Comparison of ENCODE assay signal across 1 cellular context in the genomic region with DNA sequence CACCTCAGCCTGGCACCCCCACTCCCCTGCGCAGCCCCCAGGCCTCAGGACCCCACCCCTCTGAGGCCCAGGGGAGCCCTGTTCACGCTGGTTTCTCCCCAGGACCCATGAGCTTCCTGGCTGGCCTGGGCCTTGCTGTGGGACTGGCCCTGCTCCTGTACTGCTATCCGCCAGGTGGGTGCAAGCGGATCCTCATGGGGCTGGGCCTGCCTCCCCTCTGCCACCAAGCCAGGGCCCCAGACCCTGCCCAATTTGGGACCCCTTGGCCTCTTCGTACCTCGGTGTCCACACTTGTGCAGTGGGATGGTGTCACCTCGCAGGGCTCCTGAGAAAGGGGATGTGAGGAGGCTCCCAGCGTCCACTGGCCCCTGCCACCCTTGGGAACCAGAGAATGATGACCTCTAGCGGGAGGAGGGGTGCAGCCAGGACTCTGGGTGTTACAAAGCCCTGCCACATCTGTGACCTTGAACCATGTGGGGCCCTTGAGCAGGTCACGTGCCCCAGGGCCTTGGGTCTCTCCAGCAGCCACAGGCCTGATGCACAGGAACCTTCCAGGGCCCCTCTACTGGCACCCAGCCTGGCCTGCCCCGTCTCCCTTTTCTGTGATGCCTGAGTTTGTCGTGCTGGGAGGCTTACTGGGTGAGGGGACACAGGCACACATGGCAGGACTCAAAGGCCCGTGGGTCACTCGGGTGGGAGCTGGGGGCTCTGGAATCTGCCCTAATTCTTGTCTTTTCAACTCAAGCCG.
TF ChIP-seq lines count a peak whose summit lies in the region.

No MANE protein-coding gene starts in this region.

TF ChIP-seq in HepG2, 621 proteins besides CTCF, POLR2A, EP300 and RAD21 (continued from another document and continues in another):
- TF ChIP-seq SCMH1 (CRISPR knock-in tag; IDR thresholded peaks at IDR 0.05; ENCODE audit: borderline replicate concordance) (no peak), NFATC3 (CRISPR knock-in tag; IDR thresholded peaks at IDR 0.05) (0 out of 2 replicates have a peak, but pooled peaks have one; percentile 39), PPARG (CRISPR knock-in tag; conservative IDR thresholded peaks at IDR 0.05) (peak; percentile 64), ZNF430 (CRISPR knock-in tag; IDR thresholded peaks at IDR 0.05) (peak; percentile 60), SIN3A (IDR thresholded peaks at IDR 0.05; ENCODE audit: borderline replicate concordance, low read depth, low read length) (no peak), NPAS2 (CRISPR knock-in tag; IDR thresholded peaks at IDR 0.05; ENCODE audit: borderline replicate concordance) (no peak), ASH2L (IDR thresholded peaks at IDR 0.05; ENCODE audit: insufficient read length, low read depth, low read length) (no peak), PTBP1 (IDR thresholded peaks at IDR 0.05; ENCODE audit: low read depth, low read length, poor library complexity, severe bottlenecking) (no peak), SMC3 (IDR thresholded peaks at IDR 0.05; ENCODE audit: low read length) (no peak), ZNF337 (CRISPR knock-in tag; IDR thresholded peaks at IDR 0.05; ENCODE audit: borderline replicate concordance, low read depth) (peak; percentile 40; the same call in 1 of the 2 replicates), PITX1 (CRISPR knock-in tag; IDR thresholded peaks at IDR 0.05) (peak; percentile 92), RARG (CRISPR knock-in tag; IDR thresholded peaks at IDR 0.05; ENCODE audit: low read depth) (no peak), DNMT3B (CRISPR knock-in tag; conservative IDR thresholded peaks at IDR 0.05) (no peak), IKZF1 (IDR thresholded peaks at IDR 0.05) (no peak), GTF2F1 (IDR thresholded peaks at IDR 0.05; ENCODE audit: low read length) (peak; percentile 41; the same call in 1 of the 2 replicates), TOPORS (CRISPR knock-in tag; IDR thresholded peaks at IDR 0.05) (no peak; the same call in 1 of the 2 replicates), ZBTB8A (CRISPR knock-in tag; IDR thresholded peaks at IDR 0.05; ENCODE audit: borderline replicate concordance, low read depth) (no peak), ZBTB21 (CRISPR knock-in tag; IDR thresholded peaks at IDR 0.05) (0 out of 2 replicates have a peak, but pooled peaks have one; percentile 31), MYNN (CRISPR knock-in tag; IDR thresholded peaks at IDR 0.05; ENCODE audit: low read depth) (no peak), ZBTB38 (CRISPR knock-in tag; IDR thresholded peaks at IDR 0.05) (peak; percentile 86), MZF1 (CRISPR knock-in tag; IDR thresholded peaks at IDR 0.05; ENCODE audit: borderline replicate concordance) (0 out of 2 replicates have a peak, but pooled peaks have one; percentile 50), MBD4 (IDR thresholded peaks at IDR 0.05; ENCODE audit: borderline replicate concordance, low read length) (no peak)
- TF ChIP-seq, protein P1, sequence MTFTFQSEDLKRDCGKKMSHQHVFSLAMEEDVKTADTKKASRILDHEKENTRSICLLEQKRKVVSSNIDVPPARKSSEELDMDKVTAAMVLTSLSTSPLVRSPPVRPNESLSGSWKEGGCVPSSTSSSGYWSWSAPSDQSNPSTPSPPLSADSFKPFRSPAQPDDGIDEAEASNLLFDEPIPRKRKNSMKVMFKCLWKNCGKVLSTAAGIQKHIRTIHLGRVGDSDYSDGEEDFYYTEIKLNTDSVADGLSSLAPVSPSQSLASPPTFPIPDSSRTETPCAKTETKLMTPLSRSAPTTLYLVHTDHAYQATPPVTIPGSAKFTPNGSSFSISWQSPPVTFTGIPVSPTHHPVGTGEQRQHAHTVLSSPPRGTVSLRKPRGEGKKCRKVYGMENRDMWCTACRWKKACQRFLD (CRISPR knock-in tag; IDR thresholded peaks at IDR 0.05; ENCODE audit: borderline replicate concordance): no peak
- TF ChIP-seq, protein P2, sequence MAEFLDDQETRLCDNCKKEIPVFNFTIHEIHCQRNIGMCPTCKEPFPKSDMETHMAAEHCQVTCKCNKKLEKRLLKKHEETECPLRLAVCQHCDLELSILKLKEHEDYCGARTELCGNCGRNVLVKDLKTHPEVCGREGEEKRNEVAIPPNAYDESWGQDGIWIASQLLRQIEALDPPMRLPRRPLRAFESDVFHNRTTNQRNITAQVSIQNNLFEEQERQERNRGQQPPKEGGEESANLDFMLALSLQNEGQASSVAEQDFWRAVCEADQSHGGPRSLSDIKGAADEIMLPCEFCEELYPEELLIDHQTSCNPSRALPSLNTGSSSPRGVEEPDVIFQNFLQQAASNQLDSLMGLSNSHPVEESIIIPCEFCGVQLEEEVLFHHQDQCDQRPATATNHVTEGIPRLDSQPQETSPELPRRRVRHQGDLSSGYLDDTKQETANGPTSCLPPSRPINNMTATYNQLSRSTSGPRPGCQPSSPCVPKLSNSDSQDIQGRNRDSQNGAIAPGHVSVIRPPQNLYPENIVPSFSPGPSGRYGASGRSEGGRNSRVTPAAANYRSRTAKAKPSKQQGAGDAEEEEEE (CRISPR knock-in tag; IDR thresholded peaks at IDR 0.05; ENCODE audit: borderline replicate concordance): no peak
- TF ChIP-seq, protein P3, sequence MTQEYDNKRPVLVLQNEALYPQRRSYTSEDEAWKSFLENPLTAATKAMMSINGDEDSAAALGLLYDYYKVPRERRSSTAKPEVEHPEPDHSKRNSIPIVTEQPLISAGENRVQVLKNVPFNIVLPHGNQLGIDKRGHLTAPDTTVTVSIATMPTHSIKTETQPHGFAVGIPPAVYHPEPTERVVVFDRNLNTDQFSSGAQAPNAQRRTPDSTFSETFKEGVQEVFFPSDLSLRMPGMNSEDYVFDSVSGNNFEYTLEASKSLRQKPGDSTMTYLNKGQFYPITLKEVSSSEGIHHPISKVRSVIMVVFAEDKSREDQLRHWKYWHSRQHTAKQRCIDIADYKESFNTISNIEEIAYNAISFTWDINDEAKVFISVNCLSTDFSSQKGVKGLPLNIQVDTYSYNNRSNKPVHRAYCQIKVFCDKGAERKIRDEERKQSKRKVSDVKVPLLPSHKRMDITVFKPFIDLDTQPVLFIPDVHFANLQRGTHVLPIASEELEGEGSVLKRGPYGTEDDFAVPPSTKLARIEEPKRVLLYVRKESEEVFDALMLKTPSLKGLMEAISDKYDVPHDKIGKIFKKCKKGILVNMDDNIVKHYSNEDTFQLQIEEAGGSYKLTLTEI (CRISPR knock-in tag; conservative IDR thresholded peaks at IDR 0.05): no peak
- TF ChIP-seq, protein P4, sequence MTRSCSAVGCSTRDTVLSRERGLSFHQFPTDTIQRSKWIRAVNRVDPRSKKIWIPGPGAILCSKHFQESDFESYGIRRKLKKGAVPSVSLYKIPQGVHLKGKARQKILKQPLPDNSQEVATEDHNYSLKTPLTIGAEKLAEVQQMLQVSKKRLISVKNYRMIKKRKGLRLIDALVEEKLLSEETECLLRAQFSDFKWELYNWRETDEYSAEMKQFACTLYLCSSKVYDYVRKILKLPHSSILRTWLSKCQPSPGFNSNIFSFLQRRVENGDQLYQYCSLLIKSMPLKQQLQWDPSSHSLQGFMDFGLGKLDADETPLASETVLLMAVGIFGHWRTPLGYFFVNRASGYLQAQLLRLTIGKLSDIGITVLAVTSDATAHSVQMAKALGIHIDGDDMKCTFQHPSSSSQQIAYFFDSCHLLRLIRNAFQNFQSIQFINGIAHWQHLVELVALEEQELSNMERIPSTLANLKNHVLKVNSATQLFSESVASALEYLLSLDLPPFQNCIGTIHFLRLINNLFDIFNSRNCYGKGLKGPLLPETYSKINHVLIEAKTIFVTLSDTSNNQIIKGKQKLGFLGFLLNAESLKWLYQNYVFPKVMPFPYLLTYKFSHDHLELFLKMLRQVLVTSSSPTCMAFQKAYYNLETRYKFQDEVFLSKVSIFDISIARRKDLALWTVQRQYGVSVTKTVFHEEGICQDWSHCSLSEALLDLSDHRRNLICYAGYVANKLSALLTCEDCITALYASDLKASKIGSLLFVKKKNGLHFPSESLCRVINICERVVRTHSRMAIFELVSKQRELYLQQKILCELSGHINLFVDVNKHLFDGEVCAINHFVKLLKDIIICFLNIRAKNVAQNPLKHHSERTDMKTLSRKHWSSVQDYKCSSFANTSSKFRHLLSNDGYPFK (CRISPR knock-in tag; IDR thresholded peaks at IDR 0.05; ENCODE audit: borderline replicate concordance): peak; percentile 24; the same call in 1 of the 2 replicates
- TF ChIP-seq, protein P5, sequence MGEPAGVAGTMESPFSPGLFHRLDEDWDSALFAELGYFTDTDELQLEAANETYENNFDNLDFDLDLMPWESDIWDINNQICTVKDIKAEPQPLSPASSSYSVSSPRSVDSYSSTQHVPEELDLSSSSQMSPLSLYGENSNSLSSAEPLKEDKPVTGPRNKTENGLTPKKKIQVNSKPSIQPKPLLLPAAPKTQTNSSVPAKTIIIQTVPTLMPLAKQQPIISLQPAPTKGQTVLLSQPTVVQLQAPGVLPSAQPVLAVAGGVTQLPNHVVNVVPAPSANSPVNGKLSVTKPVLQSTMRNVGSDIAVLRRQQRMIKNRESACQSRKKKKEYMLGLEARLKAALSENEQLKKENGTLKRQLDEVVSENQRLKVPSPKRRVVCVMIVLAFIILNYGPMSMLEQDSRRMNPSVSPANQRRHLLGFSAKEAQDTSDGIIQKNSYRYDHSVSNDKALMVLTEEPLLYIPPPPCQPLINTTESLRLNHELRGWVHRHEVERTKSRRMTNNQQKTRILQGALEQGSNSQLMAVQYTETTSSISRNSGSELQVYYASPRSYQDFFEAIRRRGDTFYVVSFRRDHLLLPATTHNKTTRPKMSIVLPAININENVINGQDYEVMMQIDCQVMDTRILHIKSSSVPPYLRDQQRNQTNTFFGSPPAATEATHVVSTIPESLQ (CRISPR knock-in tag; conservative IDR thresholded peaks at IDR 0.05): 0 out of 2 replicates have a peak, but pooled peaks have one; percentile 56
- TF ChIP-seq, protein P6, sequence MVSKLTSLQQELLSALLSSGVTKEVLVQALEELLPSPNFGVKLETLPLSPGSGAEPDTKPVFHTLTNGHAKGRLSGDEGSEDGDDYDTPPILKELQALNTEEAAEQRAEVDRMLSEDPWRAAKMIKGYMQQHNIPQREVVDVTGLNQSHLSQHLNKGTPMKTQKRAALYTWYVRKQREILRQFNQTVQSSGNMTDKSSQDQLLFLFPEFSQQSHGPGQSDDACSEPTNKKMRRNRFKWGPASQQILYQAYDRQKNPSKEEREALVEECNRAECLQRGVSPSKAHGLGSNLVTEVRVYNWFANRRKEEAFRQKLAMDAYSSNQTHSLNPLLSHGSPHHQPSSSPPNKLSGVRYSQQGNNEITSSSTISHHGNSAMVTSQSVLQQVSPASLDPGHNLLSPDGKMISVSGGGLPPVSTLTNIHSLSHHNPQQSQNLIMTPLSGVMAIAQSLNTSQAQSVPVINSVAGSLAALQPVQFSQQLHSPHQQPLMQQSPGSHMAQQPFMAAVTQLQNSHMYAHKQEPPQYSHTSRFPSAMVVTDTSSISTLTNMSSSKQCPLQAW (CRISPR knock-in tag; IDR thresholded peaks at IDR 0.05): peak; percentile 72; the same call in 1 of the 2 replicates
- TF ChIP-seq, protein P7, sequence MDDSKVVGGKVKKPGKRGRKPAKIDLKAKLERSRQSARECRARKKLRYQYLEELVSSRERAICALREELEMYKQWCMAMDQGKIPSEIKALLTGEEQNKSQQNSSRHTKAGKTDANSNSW (CRISPR knock-in tag; IDR thresholded peaks at IDR 0.05; ENCODE audit: borderline replicate concordance): no peak
- TF ChIP-seq, protein P8, sequence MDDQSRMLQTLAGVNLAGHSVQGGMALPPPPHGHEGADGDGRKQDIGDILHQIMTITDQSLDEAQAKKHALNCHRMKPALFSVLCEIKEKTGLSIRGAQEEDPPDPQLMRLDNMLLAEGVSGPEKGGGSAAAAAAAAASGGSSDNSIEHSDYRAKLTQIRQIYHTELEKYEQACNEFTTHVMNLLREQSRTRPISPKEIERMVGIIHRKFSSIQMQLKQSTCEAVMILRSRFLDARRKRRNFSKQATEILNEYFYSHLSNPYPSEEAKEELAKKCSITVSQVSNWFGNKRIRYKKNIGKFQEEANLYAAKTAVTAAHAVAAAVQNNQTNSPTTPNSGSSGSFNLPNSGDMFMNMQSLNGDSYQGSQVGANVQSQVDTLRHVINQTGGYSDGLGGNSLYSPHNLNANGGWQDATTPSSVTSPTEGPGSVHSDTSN (CRISPR knock-in tag; IDR thresholded peaks at IDR 0.05; ENCODE audit: borderline replicate concordance): no peak
- TF ChIP-seq, protein P9, sequence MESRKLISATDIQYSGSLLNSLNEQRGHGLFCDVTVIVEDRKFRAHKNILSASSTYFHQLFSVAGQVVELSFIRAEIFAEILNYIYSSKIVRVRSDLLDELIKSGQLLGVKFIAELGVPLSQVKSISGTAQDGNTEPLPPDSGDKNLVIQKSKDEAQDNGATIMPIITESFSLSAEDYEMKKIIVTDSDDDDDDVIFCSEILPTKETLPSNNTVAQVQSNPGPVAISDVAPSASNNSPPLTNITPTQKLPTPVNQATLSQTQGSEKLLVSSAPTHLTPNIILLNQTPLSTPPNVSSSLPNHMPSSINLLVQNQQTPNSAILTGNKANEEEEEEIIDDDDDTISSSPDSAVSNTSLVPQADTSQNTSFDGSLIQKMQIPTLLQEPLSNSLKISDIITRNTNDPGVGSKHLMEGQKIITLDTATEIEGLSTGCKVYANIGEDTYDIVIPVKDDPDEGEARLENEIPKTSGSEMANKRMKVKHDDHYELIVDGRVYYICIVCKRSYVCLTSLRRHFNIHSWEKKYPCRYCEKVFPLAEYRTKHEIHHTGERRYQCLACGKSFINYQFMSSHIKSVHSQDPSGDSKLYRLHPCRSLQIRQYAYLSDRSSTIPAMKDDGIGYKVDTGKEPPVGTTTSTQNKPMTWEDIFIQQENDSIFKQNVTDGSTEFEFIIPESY (CRISPR knock-in tag; IDR thresholded peaks at IDR 0.05): peak; percentile 82
